9 cellular contexts compared by ENCODE assay signal in genomic region chr13:41384749-41385503, GRCh38.
DNase-seq lines count a peak whose midpoint lies in the region; ATAC-seq and TF ChIP-seq lines count a peak whose summit lies in the region.
"Had no signal": no experiment of that assay in that cellular context is flagged by ENCODE, and none has a peak within 500 bp of the region (broad histone marks: within the 10 kb centered on the region; RNA-seq: fewer than 3 reads in every experiment).

No MANE protein-coding gene starts in this region.

- no peaks in the 10 kb centered on the region for H3K79me2 ChIP-seq in PC-9 (ENCODE audit: low read depth)

- H3K36me3 ChIP-seq in cardiac muscle cell: no peaks in the 10 kb centered on the region
- no peaks in the 10 kb centered on the region for H3K36me3 ChIP-seq in PC-9 (ENCODE audit: low read depth)
- no peaks in the 10 kb centered on the region for H3K36me3 ChIP-seq in testis (ENCODE audit: low read depth, missing control alignments)
- no peaks in the 10 kb centered on the region for H3K36me3 ChIP-seq in uterus

- peaks cover 24% of the 10 kb centered on the region for H3K4me1 Mint-ChIP-seq in activated naive CD4-positive, alpha-beta T cell treated with anti-CD3 and anti-CD28 coated beads for 36 hours (ENCODE audit: low read depth)

- 87 to 88% methylated on average over 16 to 20 of the region's 20 CpGs for WGBS in testis, 2 donors

- DNase-seq in cardiac muscle cell (ENCODE audit: low read depth in 1 of 2, low spot score in 1 of 2) (peak; percentile 20 to 31), left cardiac atrium (no peak), PC-9 (no peak), fibroblast of mammary gland (ENCODE audit: low read depth) (peak; percentile 33), testis (no peak), uterus (no peak), mucosa of gallbladder (ENCODE audit: low spot score) (no peak)
- DNase-seq in activated naive CD4-positive, alpha-beta T cell treated with anti-CD3 and anti-CD28 coated beads for 36 hours: no peak

- no TSS peak for BruUV-seq in PC-9 (replicated peaks; lab: Mats Ljungman, UMichigan)

- H3K27me3 Mint-ChIP-seq in activated naive CD4-positive, alpha-beta T cell treated with anti-CD3 and anti-CD28 coated beads for 36 hours (ENCODE audit: low read depth): no peaks in the 10 kb centered on the region

- H3K9me3 Mint-ChIP-seq in activated naive CD4-positive, alpha-beta T cell treated with anti-CD3 and anti-CD28 coated beads for 36 hours: no peaks in the 10 kb centered on the region
- H3K9me3 Mint-ChIP-seq: CD4-positive, CD25-positive, alpha-beta regulatory T cell had no signal

- CTCF ChIA-PET in PC-9 (lab: Charles Lee): no interaction called here
- CTCF ChIA-PET in activated naive CD4-positive, alpha-beta T cell treated with anti-CD3 and anti-CD28 coated beads for 36 hours (lab: Charles Lee): interaction anchor here (0.8 to 1.8 kb wide), 3 partner anchors 13 to 170 kb away, joined by 3 to 8 read pairs (median 4); no protein-coding TSS in a partner anchor

- TF ChIP-seq CTCF in cardiac muscle cell (IDR thresholded peaks at IDR 0.05; ENCODE audit: low read depth, low read length) (peak; percentile 49), PC-9 (conservative IDR thresholded peaks at IDR 0.05) (peak; percentile 65), fibroblast of mammary gland (conservative IDR thresholded peaks at IDR 0.05; ENCODE audit: control insufficient read depth, insufficient read depth, low read depth, low read length) (peak; percentile 40), testis (IDR thresholded peaks at IDR 0.05) (peak in 2 of 3 experiments; percentile 27 to 40), uterus (IDR thresholded peaks at IDR 0.05) (no peak)

- H3K9me3 ChIP-seq in cardiac muscle cell (ENCODE audit: low read depth) (no peaks in the 10 kb centered on the region), PC-9 (ENCODE audit: insufficient read depth, low read depth) (no peaks in the 10 kb centered on the region), testis (no peaks in the 10 kb centered on the region), uterus (no peaks in the 10 kb centered on the region)

- POLR2A ChIA-PET in PC-9 (lab: Charles Lee; ENCODE audit: unreplicated experiment): interaction anchor here (0.7 kb wide), 1 partner anchor 261 kb away, joined by 4 read pairs; no protein-coding TSS in a partner anchor

- H3K4me3 ChIP-seq in cardiac muscle cell (no peak overlapping the region), PC-9 (no peak overlapping the region), fibroblast of mammary gland (ENCODE audit: control insufficient read depth, low read depth, low read length) (no peak overlapping the region), testis (no peak overlapping the region), uterus (no peak overlapping the region)

- H3K27ac ChIP-seq in cardiac muscle cell (no peak overlapping the region), PC-9 (no peak overlapping the region), testis (no peak overlapping the region), uterus (no peak overlapping the region)

- no peaks in the 10 kb centered on the region for H3F3A ChIP-seq in PC-9 (ENCODE audit: insufficient read depth, low read depth)

- H3K4me1 ChIP-seq in cardiac muscle cell (ENCODE audit: low read depth): peaks cover 11% of the 10 kb centered on the region
- no peaks in the 10 kb centered on the region for H3K4me1 ChIP-seq in PC-9 (replicated peaks; ENCODE audit: insufficient read depth)
- H3K4me1 ChIP-seq in testis: no peaks in the 10 kb centered on the region
- H3K4me1 ChIP-seq in uterus: no peaks in the 10 kb centered on the region

- no peak overlapping the region for H3K4me2 ChIP-seq in PC-9

- no peaks in the 10 kb centered on the region for H4K20me1 ChIP-seq in PC-9 (ENCODE audit: insufficient read depth)

- H2AFZ ChIP-seq in PC-9: no peak overlapping the region

- no peak for ATAC-seq in left cardiac atrium

- no peak overlapping the region for H3K4me3 Mint-ChIP-seq in activated naive CD4-positive, alpha-beta T cell treated with anti-CD3 and anti-CD28 coated beads for 36 hours

- H3K9me2 ChIP-seq in PC-9 (ENCODE audit: insufficient read depth): no peaks in the 10 kb centered on the region

- H3K27me3 ChIP-seq in cardiac muscle cell (no peaks in the 10 kb centered on the region), PC-9 (ENCODE audit: insufficient read depth, low read depth) (no peaks in the 10 kb centered on the region), testis (no peaks in the 10 kb centered on the region), uterus (no peaks in the 10 kb centered on the region)

- TF ChIP-seq POLR2A in testis (IDR thresholded peaks at IDR 0.05) (no peak), uterus (IDR thresholded peaks at IDR 0.05) (no peak)

- H3K36me3 Mint-ChIP-seq in activated naive CD4-positive, alpha-beta T cell treated with anti-CD3 and anti-CD28 coated beads for 36 hours (ENCODE audit: low read depth): no peaks in the 10 kb centered on the region
- H3K36me3 Mint-ChIP-seq: CD4-positive, CD25-positive, alpha-beta regulatory T cell had no signal

- intact Hi-C loops in left cardiac atrium (cut with DNase I): no loop called here
- intact Hi-C loops in PC-9 (cut with micrococcal nuclease; ENCODE audit: unreplicated experiment): no loop called here
- intact Hi-C loops in testis (cut with DNase I; ENCODE audit: low total_unique reads): no loop called here
- intact Hi-C loops in uterus (cut with DNase I; ENCODE audit: low total_unique reads): no loop called here
- intact Hi-C loops in activated naive CD4-positive, alpha-beta T cell treated with anti-CD3 and anti-CD28 coated beads for 36 hours (cut with micrococcal nuclease): loop anchor here (1.0 kb wide), 2 partner anchors 32 to 267 kb away; no protein-coding TSS in a partner anchor

- H3K27ac Mint-ChIP-seq in activated naive CD4-positive, alpha-beta T cell treated with anti-CD3 and anti-CD28 coated beads for 36 hours: no peak overlapping the region

Comparison
In these comparisons a context has a peak if more than half of its experiments do, and no peak if none do; other contexts are left out.
1. DNase-seq: peak in cardiac muscle cell (2 of 2) and fibroblast of mammary gland (single experiment); none in left cardiac atrium (single experiment), PC-9 (0 of 2), testis (single experiment), uterus (0 of 2), mucosa of gallbladder (single experiment) and activated naive CD4-positive, alpha-beta T cell treated with anti-CD3 and anti-CD28 coated beads for 36 hours (single experiment).
2. CTCF ChIP-seq: peak in cardiac muscle cell (single experiment), PC-9 (single experiment), fibroblast of mammary gland (single experiment) and testis (2 of 3); none in uterus (0 of 4).